In the genomic region with DNA sequence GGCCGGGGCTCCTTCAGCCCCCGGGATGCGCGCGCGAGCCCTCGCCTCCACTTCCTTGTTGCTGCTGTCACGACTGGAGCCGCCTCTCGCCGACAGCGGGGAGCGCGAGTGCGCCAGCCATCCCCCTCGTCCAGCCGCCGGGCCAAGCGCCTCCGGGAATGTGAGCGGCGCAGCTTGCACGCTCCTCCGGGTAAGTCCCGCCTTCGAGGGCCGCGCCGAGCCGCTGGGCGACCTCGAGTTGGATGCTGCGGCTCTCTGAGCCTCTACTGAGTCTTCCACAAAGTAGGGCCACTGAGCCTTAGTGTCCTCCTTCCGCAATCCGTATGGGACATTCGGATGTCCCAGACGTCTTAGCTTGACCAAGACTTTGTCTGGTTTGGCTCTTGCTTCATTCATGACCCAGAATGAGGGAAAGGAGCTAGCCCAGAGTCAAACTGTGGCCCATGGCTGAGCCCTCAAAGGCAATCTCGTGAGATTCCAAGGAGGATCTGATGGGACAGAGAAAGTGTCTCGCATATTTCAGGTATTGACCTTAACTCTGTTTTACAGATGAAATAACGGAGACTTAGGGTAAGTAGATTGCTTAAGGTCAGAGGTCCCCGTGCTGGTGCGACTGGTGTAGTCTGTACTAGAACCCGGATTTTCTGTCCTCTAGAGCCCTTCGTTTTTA, we compare ENCODE assay signal across 8 cellular contexts. TPM values are rescaled to one million over a fixed set of nuclear protein-coding genes. Genes with fewer than 3 reads are reported as not detected.
DNase-seq lines count a peak whose midpoint lies in the region; ATAC-seq, FAIRE-seq and TF ChIP-seq lines count a peak whose summit lies in the region.

No MANE protein-coding gene starts in this region.

- peaks cover 25% of the 10 kb centered on the region for H3K4me1 ChIP-seq in SJSA1 (replicated peaks)
- H3K4me1 ChIP-seq in adipocyte (ENCODE audit: control insufficient read depth, insufficient read depth, low read length), result peaks cover 26% of the 10 kb centered on the region
- H3K4me1 ChIP-seq in right cardiac atrium (ENCODE audit: control insufficient read depth, insufficient read depth, low read length), result peaks cover 7% of the 10 kb centered on the region
- H3K4me1 ChIP-seq in sigmoid colon, result peaks cover 0 to 43% (median 28%) of the 10 kb centered on the region in 4 donors

- H3K9me3 ChIP-seq in SJSA1 (replicated peaks), result no peaks in the 10 kb centered on the region
- H3K9me3 ChIP-seq in adipocyte (ENCODE audit: control insufficient read depth, low read length), result no peaks in the 10 kb centered on the region
- H3K9me3 ChIP-seq in right cardiac atrium (ENCODE audit: control insufficient read depth, low read length), result no peaks in the 10 kb centered on the region
- no peaks in the 10 kb centered on the region for H3K9me3 ChIP-seq in sigmoid colon

- peak; percentile 13 for ATAC-seq in HG02885 (IDR thresholded peaks at IDR 0.05; ENCODE audit: poor library complexity, unreplicated experiment)
- ATAC-seq in right cardiac atrium, result peak; percentile 49 to 59

- under 1% methylated on average over 44 of the region's 44 CpGs for WGBS in right cardiac atrium
- WGBS in sigmoid colon, 2 donors, result 0 to 1% methylated on average over 44 of the region's 44 CpGs

- H3K36me3 ChIP-seq in SJSA1 (peaks cover 50% of the 10 kb centered on the region), adipocyte (ENCODE audit: control insufficient read depth, insufficient read depth, low read length, severe bottlenecking) (peaks cover 15% of the 10 kb centered on the region), sigmoid colon (peaks cover 0 to 25% (median 3%) of the 10 kb centered on the region in 4 donors)

- H3K4me3 ChIP-seq in SJSA1 (peak overlapping the region; percentile 90), adipocyte (ENCODE audit: low read length) (peak overlapping the region; percentile 98), right cardiac atrium (ENCODE audit: low read length) (peak overlapping the region; percentile 88), sigmoid colon (peak overlapping the region; percentile 87 to 99 (median 98))

- TF ChIP-seq POLR2A in sigmoid colon (IDR thresholded peaks at IDR 0.05) (no peak), H54 (IDR thresholded peaks at IDR 0.05; ENCODE audit: low read depth, low read length) (no peak)

- no peak for FAIRE-seq in H54 (lab: Jason Lieb, UNC)

- intact Hi-C loops in right cardiac atrium (cut with DNase I) (no loop called here), sigmoid colon (cut with DNase I) (loop anchor here (10.0 kb wide), 1 partner anchor 214 kb away; no protein-coding TSS in a partner anchor)

- DNase-seq in ELR (ENCODE audit: low read depth) (peak; percentile 68), SJSA1 (ENCODE audit: low read depth in 1 of 2, low spot score in 2 of 2) (peak; percentile 64 to 71), adipocyte (ENCODE audit: low read depth) (peak; percentile 82), right cardiac atrium (peak; percentile 40 to 81 (median 76)), sigmoid colon (peak; percentile 69), SHP77 treated with DMSO at 0.1 percent for 48 hours (lab: John Stamatoyannopoulos, UW) (no peak), H54 (ENCODE audit: insufficient read length, low spot score) (no peak)

- H3K9ac ChIP-seq in adipocyte (ENCODE audit: low read length), result peak overlapping the region; percentile 98

- H3K27ac ChIP-seq in SJSA1 (peak overlapping the region; percentile 83), right cardiac atrium (ENCODE audit: low read length) (peak overlapping the region; percentile 85), sigmoid colon (peak overlapping the region; percentile 92 to 97 (median 95))

- H3K27me3 ChIP-seq in SJSA1 (replicated peaks) (no peaks in the 10 kb centered on the region), adipocyte (replicated peaks; ENCODE audit: control insufficient read depth, insufficient read depth, low read length) (no peaks in the 10 kb centered on the region), right cardiac atrium (ENCODE audit: control insufficient read depth, insufficient read depth) (no peaks in the 10 kb centered on the region), sigmoid colon (no peaks in the 10 kb centered on the region)

- no peak for TF ChIP-seq EP300 in sigmoid colon (IDR thresholded peaks at IDR 0.05)

- TF ChIP-seq CTCF in sigmoid colon (IDR thresholded peaks at IDR 0.05), result no peak

RNA-seq across cellular contexts. Expression of a gene that starts 0.6 kb away (rescaled TPM):
- total RNA-seq in SJSA1 (2014; rRNA removed; shearing (Covaris generic)), result 46.6 and 65.8 TPM in 2 replicates
- total RNA-seq in right cardiac atrium (10 to 100 TPM; 14.2 to 19.6 (median 14.9) TPM), sigmoid colon (10 to 100 TPM; 13.9 to 28.8 (median 21.0) TPM)
- polyA plus RNA-seq in right cardiac atrium (9.3 TPM), sigmoid colon (10 to 100 TPM in 1 of 3 donors, 1 to 10 TPM in 2; 3.6 to 22.5 (median 6.5) TPM)

RNA-seq across cellular contexts. Expression of a gene that starts 0.7 kb away (rescaled TPM):
- total RNA-seq in SJSA1 (2014; rRNA removed; shearing (Covaris generic)), result 5.3 and 10.0 TPM in 2 replicates
- total RNA-seq in right cardiac atrium (1 to 10 TPM; 2.9 to 3.2 (median 3.2) TPM), sigmoid colon (10 to 100 TPM in 1 of 4 donors, 1 to 10 TPM in 3; 1.6 to 11.4 (median 3.8) TPM)
- polyA plus RNA-seq in right cardiac atrium (3.2 TPM), sigmoid colon (1 to 10 TPM in 2 of 3 donors, under 1 TPM in 1; 0.60 to 2.4 (median 1.4) TPM)

RNA-seq across cellular contexts. Expression of a gene that starts 40.6 kb away (rescaled TPM):
- 24.5 and 39.0 TPM in 2 replicates for total RNA-seq in SJSA1 (2014; rRNA removed; shearing (Covaris generic))
- total RNA-seq in right cardiac atrium, result 10 to 100 TPM in 1 of 4 donors, 1 to 10 TPM in 3; 5.1 to 10.4 (median 6.5) TPM
- polyA plus RNA-seq in right cardiac atrium, result 2.2 TPM
- 10 to 100 TPM in 1 of 4 donors, 1 to 10 TPM in 3; 6.4 to 12.1 (median 7.0) TPM for total RNA-seq in sigmoid colon
- 10 to 100 TPM; 40.2 to 88.8 (median 42.8) TPM for polyA plus RNA-seq in sigmoid colon

RNA-seq across cellular contexts. Expression of a gene that starts 56.5 kb away (rescaled TPM):
- total RNA-seq in SJSA1 (2014; rRNA removed; shearing (Covaris generic)), result 0.05 TPM in 1 of 2 replicates, not detected in the other
- total RNA-seq in right cardiac atrium (under 1 TPM in 2 of 4 donors, not detected in 2; 0.06 to 0.11 TPM), sigmoid colon (not detected)
- polyA plus RNA-seq in right cardiac atrium (0.07 TPM), sigmoid colon (1 to 10 TPM; 1.6 to 2.8 (median 2.4) TPM)

Comparison
In these comparisons a context has a peak if more than half of its experiments do, and no peak if none do; other contexts are left out.
1. DNase-seq: peak in ELR (single experiment), SJSA1 (2 of 2), adipocyte (single experiment), right cardiac atrium (3 of 3) and sigmoid colon (single experiment); none in SHP77 treated with DMSO at 0.1 percent for 48 hours (single experiment) and H54 (single experiment).
2. Peak in every context shown above with its lines, with median percentiles within 50 percentile points of each other: H3K27ac ChIP-seq and H3K4me3 ChIP-seq.